Comparison of ENCODE assay signal across 8 cellular contexts in the genomic region with DNA sequence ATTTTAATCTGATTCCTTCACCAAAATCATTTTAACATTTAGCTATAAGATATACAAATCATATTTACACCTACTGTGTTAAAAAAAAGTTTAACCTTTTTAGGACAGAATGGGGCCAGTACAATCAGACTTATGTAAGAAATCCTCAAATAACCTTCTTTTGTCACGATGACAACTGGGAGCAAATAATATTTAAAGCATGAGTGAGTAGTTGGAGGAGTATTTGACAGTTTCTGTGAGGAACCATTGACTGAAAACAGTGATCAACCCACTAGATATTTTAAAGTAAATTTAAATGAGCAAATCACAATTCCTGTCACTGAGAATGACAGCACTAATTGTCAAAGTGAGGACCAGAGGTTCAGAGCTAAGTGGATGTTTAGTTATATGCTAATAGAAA.
"Had no signal": no experiment of that assay in that cellular context is flagged by ENCODE, and none has a peak within 500 bp of the region (broad histone marks: within the 10 kb centered on the region; RNA-seq: fewer than 3 reads in every experiment).

No MANE protein-coding gene starts in this region.

- DNase-seq: IMR-90, KBM-7, KG1 had no signal

- H3K4me3 Mint-ChIP-seq: IgD-negative memory B cell had no signal

- FAIRE-seq: HepG2, HTR-8/SVneo, K562 had no signal

- ATAC-seq: HepG2, K562 had no signal

- H3K4me1 Mint-ChIP-seq: IgD-negative memory B cell had no signal

- H3K27ac ChIP-seq: HL-60 had no signal

- H3K36me3 Mint-ChIP-seq: IgD-negative memory B cell had no signal

- H3K27ac Mint-ChIP-seq: IgD-negative memory B cell had no signal

- H3K27me3 Mint-ChIP-seq: IgD-negative memory B cell had no signal

- H3K4me3 ChIP-seq: K562 had no signal
